ENCODE assay signal across 1 cellular context in genomic region chr17:72556944-72557826, GRCh38.
TF ChIP-seq lines count a peak whose summit lies in the region.

No MANE protein-coding gene starts in this region.

TF ChIP-seq in HepG2, 621 proteins besides CTCF, POLR2A, EP300 and RAD21 (continued from another document and continues in another):
- TF ChIP-seq ZNF749 (CRISPR knock-in tag; IDR thresholded peaks at IDR 0.05; ENCODE audit: borderline replicate concordance) (no peak), ZSCAN25 (CRISPR knock-in tag; IDR thresholded peaks at IDR 0.05) (no peak), MTF1 (CRISPR knock-in tag; IDR thresholded peaks at IDR 0.05) (no peak), RFXAP (CRISPR knock-in tag; IDR thresholded peaks at IDR 0.05; ENCODE audit: borderline replicate concordance) (no peak), ZNF543 (CRISPR knock-in tag; IDR thresholded peaks at IDR 0.05) (no peak), ZNF432 (CRISPR knock-in tag; IDR thresholded peaks at IDR 0.05; ENCODE audit: borderline replicate concordance) (no peak), BRD4 (CRISPR knock-in tag; IDR thresholded peaks at IDR 0.05) (no peak), ZFP41 (CRISPR knock-in tag; IDR thresholded peaks at IDR 0.05; ENCODE audit: borderline replicate concordance) (no peak), BRCA1 (CRISPR knock-in tag; IDR thresholded peaks at IDR 0.05) (no peak), ARNTL (CRISPR knock-in tag; IDR thresholded peaks at IDR 0.05) (no peak), ZNF253 (CRISPR knock-in tag; IDR thresholded peaks at IDR 0.05; ENCODE audit: borderline replicate concordance) (no peak), NCOA5 (CRISPR knock-in tag; IDR thresholded peaks at IDR 0.05) (no peak), JUN (CRISPR knock-in tag; IDR thresholded peaks at IDR 0.05) (no peak), ARID5B (CRISPR knock-in tag; IDR thresholded peaks at IDR 0.05) (peak; percentile 26; the same call in 1 of the 2 replicates), ELK4 (CRISPR knock-in tag; IDR thresholded peaks at IDR 0.05; ENCODE audit: borderline replicate concordance) (no peak), ZBTB3 (CRISPR knock-in tag; IDR thresholded peaks at IDR 0.05; ENCODE audit: borderline replicate concordance, low read depth) (no peak), ZNF274 (CRISPR knock-in tag; IDR thresholded peaks at IDR 0.05) (0 out of 2 replicates have a peak, but pooled peaks have one; percentile 39), ZNF280B (CRISPR knock-in tag; IDR thresholded peaks at IDR 0.05; ENCODE audit: borderline replicate concordance) (0 out of 2 replicates have a peak, but pooled peaks have one; percentile 53), POLR2G (IDR thresholded peaks at IDR 0.05; ENCODE audit: low read depth, low read length) (no peak), ZNF777 (CRISPR knock-in tag; IDR thresholded peaks at IDR 0.05) (no peak), ZNF446 (CRISPR knock-in tag; IDR thresholded peaks at IDR 0.05) (no peak), RBM22 (optimal IDR thresholded peaks at IDR 0.05; ENCODE audit: low read length) (peak; percentile 81), NFKBIZ (CRISPR knock-in tag; IDR thresholded peaks at IDR 0.05) (no peak), NR2F2 (IDR thresholded peaks at IDR 0.05; ENCODE audit: borderline replicate concordance, low read depth) (no peak), PTBP1 (IDR thresholded peaks at IDR 0.05; ENCODE audit: low read depth, low read length, poor library complexity, severe bottlenecking) (no peak), ZEB1 (IDR thresholded peaks at IDR 0.05; ENCODE audit: insufficient replicate concordance, low read depth) (no peak), XRCC5 (optimal IDR thresholded peaks at IDR 0.05; ENCODE audit: low read length) (peak; percentile 93), U2AF1 (optimal IDR thresholded peaks at IDR 0.05; ENCODE audit: low read depth, low read length) (no peak), KAT8 (CRISPR knock-in tag; IDR thresholded peaks at IDR 0.05) (no peak), TSC22D2 (CRISPR knock-in tag; IDR thresholded peaks at IDR 0.05; ENCODE audit: borderline replicate concordance) (no peak), ZNF460 (CRISPR knock-in tag; IDR thresholded peaks at IDR 0.05; ENCODE audit: borderline replicate concordance) (no peak), CCAR2 (optimal IDR thresholded peaks at IDR 0.05; ENCODE audit: low read depth, low read length) (no peak), ZNF414 (CRISPR knock-in tag; IDR thresholded peaks at IDR 0.05) (no peak), ZNF589 (CRISPR knock-in tag; conservative IDR thresholded peaks at IDR 0.05) (no peak), ZNF549 (CRISPR knock-in tag; IDR thresholded peaks at IDR 0.05) (no peak), TOPORS (CRISPR knock-in tag; IDR thresholded peaks at IDR 0.05) (no peak), ZNF564 (CRISPR knock-in tag; IDR thresholded peaks at IDR 0.05) (no peak), MED1 (CRISPR knock-in tag; IDR thresholded peaks at IDR 0.05) (no peak), SNAI1 (CRISPR knock-in tag; IDR thresholded peaks at IDR 0.05; ENCODE audit: borderline replicate concordance) (no peak), ZNF737 (CRISPR knock-in tag; IDR thresholded peaks at IDR 0.05; ENCODE audit: borderline replicate concordance) (peak; percentile 55; the same call in 1 of the 2 replicates), THAP11 (CRISPR knock-in tag; IDR thresholded peaks at IDR 0.05) (peak; percentile 53), KDM5A (IDR thresholded peaks at IDR 0.05; ENCODE audit: borderline replicate concordance, low read length) (no peak), ZNF615 (CRISPR knock-in tag; IDR thresholded peaks at IDR 0.05; ENCODE audit: borderline replicate concordance) (no peak), CREM (IDR thresholded peaks at IDR 0.05) (no peak), CREM (CRISPR knock-in tag; IDR thresholded peaks at IDR 0.05) (no peak), DMTF1 (CRISPR knock-in tag; IDR thresholded peaks at IDR 0.05) (no peak), ZGPAT (CRISPR knock-in tag; IDR thresholded peaks at IDR 0.05) (peak; percentile 31; the same call in 1 of the 2 replicates), TRIM22 (IDR thresholded peaks at IDR 0.05) (no peak), ZNF205 (CRISPR knock-in tag; IDR thresholded peaks at IDR 0.05) (0 out of 2 replicates have a peak, but pooled peaks have one; percentile 35), KLF16 (CRISPR knock-in tag; IDR thresholded peaks at IDR 0.05) (no peak), ZNF124 (CRISPR knock-in tag; IDR thresholded peaks at IDR 0.05) (no peak), E2F2 (CRISPR knock-in tag; IDR thresholded peaks at IDR 0.05; ENCODE audit: borderline replicate concordance) (no peak), NFE2L2 (IDR thresholded peaks at IDR 0.05; ENCODE audit: low read length) (no peak), ZFP36 (IDR thresholded peaks at IDR 0.05; ENCODE audit: borderline replicate concordance, low read depth, low read length, partially characterized antibody) (no peak), KDM5B (CRISPR knock-in tag; IDR thresholded peaks at IDR 0.05; ENCODE audit: borderline replicate concordance) (0 out of 2 replicates have a peak, but pooled peaks have one; percentile 48), ZNF225 (CRISPR knock-in tag; IDR thresholded peaks at IDR 0.05) (peak; percentile 70; the same call in 1 of the 2 replicates), CBX5 (CRISPR knock-in tag; IDR thresholded peaks at IDR 0.05; ENCODE audit: borderline replicate concordance) (no peak), TFAP4 (IDR thresholded peaks at IDR 0.05; ENCODE audit: borderline replicate concordance, low read depth) (no peak), IKZF1 (IDR thresholded peaks at IDR 0.05) (0 out of 2 replicates have a peak, but pooled peaks have one; percentile 68), TP53 (CRISPR knock-in tag; conservative IDR thresholded peaks at IDR 0.05) (no peak)
